ENCODE assay signal across 11 cellular contexts in the genomic region with DNA sequence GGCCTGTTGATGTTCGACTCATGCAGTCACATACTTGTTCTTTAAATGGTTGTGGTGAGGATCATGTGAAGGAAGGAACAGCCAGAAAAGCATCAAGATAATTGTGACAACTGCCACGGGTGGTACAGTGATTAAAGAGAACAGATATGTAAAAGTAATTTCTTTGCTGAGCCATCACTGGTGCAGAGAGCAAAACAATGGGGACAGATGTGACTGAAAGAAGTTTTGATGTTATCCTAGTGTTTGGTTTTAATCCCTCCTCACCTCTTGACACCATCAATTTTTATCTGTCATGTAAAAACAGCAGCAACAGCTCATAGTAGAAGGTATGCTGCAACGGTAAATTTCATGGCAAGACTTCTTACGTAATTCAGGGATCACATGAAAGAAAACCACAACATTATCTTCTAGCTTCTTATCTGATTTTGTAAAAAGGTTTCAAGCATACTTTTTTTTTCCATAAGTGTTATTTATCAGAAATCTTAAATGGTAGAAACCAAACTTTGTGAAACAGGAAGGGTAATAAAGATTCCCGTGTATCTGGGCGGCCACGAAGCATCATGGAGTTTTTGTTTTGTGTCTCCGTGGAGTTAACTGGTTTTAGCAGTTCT.
A peak's percentile ranks its signal among the peaks of the same experiment; 100 is the strongest.
DNase-seq lines count a peak whose midpoint lies in the region; ATAC-seq, FAIRE-seq and TF ChIP-seq lines count a peak whose summit lies in the region.
"Had no signal": no experiment of that assay in that cellular context is flagged by ENCODE, and none has a peak within 500 bp of the region (broad histone marks: within the 10 kb centered on the region; RNA-seq: fewer than 3 reads in every experiment).

No MANE protein-coding gene starts in this region.

- no peaks in the 10 kb centered on the region for H3K9me3 Mint-ChIP-seq in T-helper 1 cell treated with Interleukin-12 subunit alpha and Interleukin-12 subunit beta and Interleukin-4 antibody, amounts not matched to agents 30 μg/mL and 1 μg/mL, for 36 hours

- no peaks in the 10 kb centered on the region for H3K27me3 ChIP-seq in K562 (ENCODE audit: control insufficient read depth in 2 of 2, insufficient read depth in 2 of 2, low read length in 2 of 2)
- no peaks in the 10 kb centered on the region for H3K27me3 ChIP-seq in H7 (ENCODE audit: control insufficient read depth, insufficient read depth, low read length)

- H3K27ac ChIP-seq in K562 (ENCODE audit: extremely low read depth, low read depth, low read length) (peak overlapping the region; percentile 55; the same call in 1 of the 3 replicates), coronary artery (no peak overlapping the region)

- no peak for TF ChIP-seq POLR2A in K562 (conservative IDR thresholded peaks at IDR 0.05)

- in situ Hi-C loops in K562 (cut with MboI), result no loop called here

- POLR2A ChIA-PET in K562 (lab: Yijun Ruan, JAX), result interaction anchor here (1.3 to 1.4 kb wide), 2 partner anchors 11 to 22 kb away, joined by 4 to 5 read pairs; no protein-coding TSS in a partner anchor

- DNase-seq in activated CD4-positive, CD25-positive, alpha-beta regulatory T cell (lab: John Stamatoyannopoulos, UW), result no peak
- DNase-seq in K562 (ENCODE audit: extremely low read depth in 1 of 4, low spot score in 3 of 4), result peak in 1 of 4 experiments; percentile 42
- DNase-seq in retinal pigment epithelial cell (ENCODE audit: low read depth), result peak; percentile 62
- DNase-seq in inferior parietal cortex (ENCODE audit: extremely low spot score), result no peak
- no peak for DNase-seq in H7
- no peak for DNase-seq in coronary artery (ENCODE audit: low spot score)
- DNase-seq: 8988T, NCI-H526 had no signal

- TF ChIP-seq CTCF in K562 (IDR thresholded peaks at IDR 0.05 in 2 of 3, conservative IDR thresholded peaks at IDR 0.05 in 1 of 3; ENCODE audit: insufficient read depth in 2 of 3, low read depth in 1 of 3, low read length in 3 of 3) (no peak), retinal pigment epithelial cell (conservative IDR thresholded peaks at IDR 0.05; ENCODE audit: low read depth, low read length) (no peak), coronary artery (IDR thresholded peaks at IDR 0.05) (no peak)

- no peak overlapping the region for H3K4me3 ChIP-seq in K562
- no peak overlapping the region for H3K4me3 ChIP-seq in retinal pigment epithelial cell (ENCODE audit: low read length)
- no peak overlapping the region for H3K4me3 ChIP-seq in H7 (ENCODE audit: insufficient read depth, low read depth, low read length)
- no peak overlapping the region for H3K4me3 ChIP-seq in coronary artery

- peak overlapping the region; percentile 11; the same call in 1 of the 2 replicates for H3K4me2 ChIP-seq in K562 (ENCODE audit: insufficient read depth, low read length)

- 12% methylated on average over 8 of the region's 8 CpGs for WGBS in K562 (ENCODE audit: insufficient coverage, low coverage, missing lambda C conversion rate)

- BruUV-seq in K562 (replicated peaks; lab: Mats Ljungman, UMichigan), result no TSS peak

- no peaks in the 10 kb centered on the region for H3K9me3 ChIP-seq in K562 (replicated peaks; ENCODE audit: control insufficient read depth, insufficient read depth, low read depth, low read length)

- peaks cover 10 to 49% of the 10 kb centered on the region in 2 experiments for H3K4me1 ChIP-seq in K562 (replicated peaks in 1 of 2; ENCODE audit: control insufficient read depth in 2 of 2, insufficient read depth in 2 of 2, low read length in 2 of 2)

- FAIRE-seq in K562 (lab: Jason Lieb, UNC), result no peak
- FAIRE-seq: G401.6 had no signal

- peaks cover 40% of the 10 kb centered on the region for H3K4me1 Mint-ChIP-seq in T-helper 1 cell treated with Interleukin-12 subunit alpha and Interleukin-12 subunit beta and Interleukin-4 antibody, amounts not matched to agents 30 μg/mL and 1 μg/mL, for 36 hours (ENCODE audit: low read depth)

- H3K27ac Mint-ChIP-seq in T-helper 1 cell treated with Interleukin-12 subunit alpha and Interleukin-12 subunit beta and Interleukin-4 antibody, amounts not matched to agents 30 μg/mL and 1 μg/mL, for 36 hours, result peak overlapping the region; percentile 75

- H3K9me1 ChIP-seq in K562 (ENCODE audit: control insufficient read depth, insufficient read depth, low read length), result no peaks in the 10 kb centered on the region

- no peaks in the 10 kb centered on the region for H3K27me3 Mint-ChIP-seq in T-helper 1 cell treated with Interleukin-12 subunit alpha and Interleukin-12 subunit beta and Interleukin-4 antibody, amounts not matched to agents 30 μg/mL and 1 μg/mL, for 36 hours (ENCODE audit: low read depth)

- H3K9ac ChIP-seq in K562 (ENCODE audit: insufficient read depth in 1 of 2, low read depth in 2 of 2, low read length in 2 of 2), result no peak overlapping the region; a peak in 1 of 4 replicates

- peak; percentile 75 to 79 for ATAC-seq in activated CD4-positive, CD25-positive, alpha-beta regulatory T cell treated with anti-CD3 and anti-CD28 coated beads, Interleukin-2, amount 50 U/mL, for 24 hours
- ATAC-seq in K562, result peak; percentile 13; the same call in 2 of the 3 replicates

- peak overlapping the region; percentile 38 for H3K4me3 Mint-ChIP-seq in T-helper 1 cell treated with Interleukin-12 subunit alpha and Interleukin-12 subunit beta and Interleukin-4 antibody, amounts not matched to agents 30 μg/mL and 1 μg/mL, for 36 hours

- TF ChIP-seq RAD21 in K562 (CRISPR knock-in tag; conservative IDR thresholded peaks at IDR 0.05 in 1 of 2, IDR thresholded peaks at IDR 0.05 in 1 of 2), result no peak

- intact Hi-C loops in K562 (cut with micrococcal nuclease), result no loop called here

- TF ChIP-seq EP300 in K562 (IDR thresholded peaks at IDR 0.05; ENCODE audit: low read length), result peak; percentile 67

- no peak overlapping the region for H2AFZ ChIP-seq in K562 (ENCODE audit: low read depth, low read length)

- no peaks in the 10 kb centered on the region for H3K36me3 Mint-ChIP-seq in T-helper 1 cell treated with Interleukin-12 subunit alpha and Interleukin-12 subunit beta and Interleukin-4 antibody, amounts not matched to agents 30 μg/mL and 1 μg/mL, for 36 hours (ENCODE audit: low read depth)

- H4K20me1 ChIP-seq in K562 (replicated peaks; ENCODE audit: control insufficient read depth, insufficient read depth, low read length), result no peaks in the 10 kb centered on the region

- H3K36me3 ChIP-seq in K562 (ENCODE audit: control insufficient read depth, insufficient read depth, low read length) (no peaks in the 10 kb centered on the region; the same call in 2 of the 3 replicates), H7 (replicated peaks; ENCODE audit: control insufficient read depth, insufficient read depth, low read length) (no peaks in the 10 kb centered on the region)

- CTCF ChIA-PET in K562 (lab: Yijun Ruan, JAX; ENCODE audit: low intra/inter-chr PET ratio), result interaction anchor here (0.6 kb wide), 1 partner anchor 280 kb away, joined by 3 read pairs; no protein-coding TSS in a partner anchor

- H3K79me2 ChIP-seq in K562 (ENCODE audit: control insufficient read depth, insufficient read depth, low read length), result peaks cover 58% of the 10 kb centered on the region

TF ChIP-seq in K562, 482 proteins besides CTCF, POLR2A, EP300 and RAD21 (continues in another document):
- TF ChIP-seq, protein P1, sequence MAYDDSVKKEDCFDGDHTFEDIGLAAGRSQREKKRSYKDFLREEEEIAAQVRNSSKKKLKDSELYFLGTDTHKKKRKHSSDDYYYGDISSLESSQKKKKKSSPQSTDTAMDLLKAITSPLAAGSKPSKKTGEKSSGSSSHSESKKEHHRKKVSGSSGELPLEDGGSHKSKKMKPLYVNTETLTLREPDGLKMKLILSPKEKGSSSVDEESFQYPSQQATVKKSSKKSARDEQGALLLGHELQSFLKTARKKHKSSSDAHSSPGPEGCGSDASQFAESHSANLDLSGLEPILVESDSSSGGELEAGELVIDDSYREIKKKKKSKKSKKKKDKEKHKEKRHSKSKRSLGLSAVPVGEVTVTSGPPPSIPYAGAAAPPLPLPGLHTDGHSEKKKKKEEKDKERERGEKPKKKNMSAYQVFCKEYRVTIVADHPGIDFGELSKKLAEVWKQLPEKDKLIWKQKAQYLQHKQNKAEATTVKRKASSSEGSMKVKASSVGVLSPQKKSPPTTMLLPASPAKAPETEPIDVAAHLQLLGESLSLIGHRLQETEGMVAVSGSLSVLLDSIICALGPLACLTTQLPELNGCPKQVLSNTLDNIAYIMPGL (CRISPR knock-in tag; IDR thresholded peaks at IDR 0.05), result no peak
- TF ChIP-seq SMAD4 (CRISPR knock-in tag; conservative IDR thresholded peaks at IDR 0.05), result no peak
- TF ChIP-seq HEY1 (CRISPR knock-in tag; IDR thresholded peaks at IDR 0.05; ENCODE audit: borderline replicate concordance), result no peak
- TF ChIP-seq, protein P2, sequence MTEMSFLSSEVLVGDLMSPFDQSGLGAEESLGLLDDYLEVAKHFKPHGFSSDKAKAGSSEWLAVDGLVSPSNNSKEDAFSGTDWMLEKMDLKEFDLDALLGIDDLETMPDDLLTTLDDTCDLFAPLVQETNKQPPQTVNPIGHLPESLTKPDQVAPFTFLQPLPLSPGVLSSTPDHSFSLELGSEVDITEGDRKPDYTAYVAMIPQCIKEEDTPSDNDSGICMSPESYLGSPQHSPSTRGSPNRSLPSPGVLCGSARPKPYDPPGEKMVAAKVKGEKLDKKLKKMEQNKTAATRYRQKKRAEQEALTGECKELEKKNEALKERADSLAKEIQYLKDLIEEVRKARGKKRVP (CRISPR knock-in tag; IDR thresholded peaks at IDR 0.05), result no peak
- no peak for TF ChIP-seq DNMT1 (IDR thresholded peaks at IDR 0.05)
- TF ChIP-seq ZNF143 (CRISPR knock-in tag; IDR thresholded peaks at IDR 0.05), result no peak
- TF ChIP-seq POLR3G (IDR thresholded peaks at IDR 0.05; ENCODE audit: extremely low read depth, insufficient read length, insufficient replicate concordance), result no peak
- 0 out of 2 replicates have a peak, but pooled peaks have one; percentile 28 for TF ChIP-seq MTA1 (IDR thresholded peaks at IDR 0.05; ENCODE audit: borderline replicate concordance)
- TF ChIP-seq CEBPG (CRISPR knock-in tag; IDR thresholded peaks at IDR 0.05), result no peak
- TF ChIP-seq CEBPG (tag; conservative IDR thresholded peaks at IDR 0.05 in 1 of 2, IDR thresholded peaks at IDR 0.05 in 1 of 2), result peak; percentile 80 to 86
- TF ChIP-seq, protein P3, sequence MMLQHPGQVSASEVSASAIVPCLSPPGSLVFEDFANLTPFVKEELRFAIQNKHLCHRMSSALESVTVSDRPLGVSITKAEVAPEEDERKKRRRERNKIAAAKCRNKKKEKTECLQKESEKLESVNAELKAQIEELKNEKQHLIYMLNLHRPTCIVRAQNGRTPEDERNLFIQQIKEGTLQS (IDR thresholded peaks at IDR 0.05), result peak; percentile 42; the same call in 1 of the 2 replicates
- TF ChIP-seq, protein P3 (CRISPR knock-in tag; conservative IDR thresholded peaks at IDR 0.05), result no peak
- TF ChIP-seq RBM22 (IDR thresholded peaks at IDR 0.05; ENCODE audit: low read depth, low read length, poor library complexity, severe bottlenecking), result no peak
